ENCODE assay signal across 23 cellular contexts in genomic region chr1:220221670-220222069, GRCh38. TPM values are rescaled to one million over a fixed set of nuclear protein-coding genes. Genes with fewer than 3 reads are reported as not detected.
DNase-seq lines count a peak whose midpoint lies in the region; ATAC-seq, FAIRE-seq and TF ChIP-seq lines count a peak whose summit lies in the region.
"Had no signal": no experiment of that assay in that cellular context is flagged by ENCODE, and none has a peak within 500 bp of the region (broad histone marks: within the 10 kb centered on the region; RNA-seq: fewer than 3 reads in every experiment).

No MANE protein-coding gene starts in this region.

- H3K9me3 ChIP-seq in OCI-LY1 (ENCODE audit: low read length) (no peaks in the 10 kb centered on the region), HepG2 (ENCODE audit: low read length) (no peaks in the 10 kb centered on the region)
- H3K9me3 ChIP-seq: BE2C, Caco-2 had no signal

- no peaks in the 10 kb centered on the region for H3F3A ChIP-seq in OCI-LY1 (ENCODE audit: insufficient read depth, low read length)

- POLR2A ChIA-PET in HepG2 (lab: Yijun Ruan, JAX) = no interaction called here

- no peak for TF ChIP-seq RAD21 in HepG2 (CRISPR knock-in tag; IDR thresholded peaks at IDR 0.05)

- H3K27ac ChIP-seq in OCI-LY1 (ENCODE audit: low read depth, low read length, poor library complexity, severe bottlenecking) (peak overlapping the region; percentile 86), HepG2 (ENCODE audit: extremely low read length, insufficient read depth, low read length) (no peak overlapping the region)
- H3K27ac ChIP-seq: KMS-11 had no signal

- CTCF ChIA-PET in HepG2 (lab: Yijun Ruan, JAX; ENCODE audit: low intra/inter-chr PET ratio, low total read pairs) = no interaction called here

- no TSS peak for BruUV-seq in HepG2 (replicated peaks; lab: Mats Ljungman, UMichigan)

- ATAC-seq in GM21619 (IDR thresholded peaks at IDR 0.05; ENCODE audit: unreplicated experiment) (no peak), HepG2 (no peak)
- ATAC-seq: left cardiac atrium had no signal

- H3K9me2 ChIP-seq in OCI-LY1 (ENCODE audit: low read depth, low read length) = no peaks in the 10 kb centered on the region

- no peaks in the 10 kb centered on the region for H4K20me1 ChIP-seq in OCI-LY1 (ENCODE audit: insufficient read depth, low read length)
- H4K20me1 ChIP-seq in HepG2 (ENCODE audit: insufficient read depth, low read length) = 0 out of 2 replicates have a peak, but pooled peaks cover 3% of the 10 kb centered on the region

- no peaks in the 10 kb centered on the region for H3K27me3 ChIP-seq in OCI-LY1 (ENCODE audit: insufficient read depth, low read length)
- H3K27me3 ChIP-seq in HepG2 (ENCODE audit: control insufficient read depth in 1 of 2, insufficient read depth in 2 of 2, low read length in 2 of 2) = no peaks in the 10 kb centered on the region
- H3K27me3 ChIP-seq: BE2C had no signal

- TF ChIP-seq POLR2A in HepG2 (IDR thresholded peaks at IDR 0.05; ENCODE audit: insufficient read depth in 1 of 2, low read depth in 2 of 2, low read length in 2 of 2) = no peak

- DNase-seq in NCI-H2107 treated with DMSO at 0.1 percent for 48 hours (lab: John Stamatoyannopoulos, UW; ENCODE audit: unreplicated experiment) (peak; percentile 59), NCI-H2107 (lab: John Stamatoyannopoulos, UW) (no peak), NCI-H146 (lab: John Stamatoyannopoulos, UW) (peak; percentile 56), SHP77 treated with DMSO at 0.1 percent for 48 hours (lab: John Stamatoyannopoulos, UW) (no peak), NCI-H82 (lab: John Stamatoyannopoulos, UW) (no peak), HepG2 (ENCODE audit: low spot score) (no peak)
- DNase-seq: 8988T; activated CD4-positive, CD25-positive, alpha-beta regulatory T cell treated with anti-CD3 and anti-CD28 coated beads, Interleukin-2, amount 50 U/mL, for 72 hours; activated naive CD8-positive, alpha-beta T cell treated with anti-CD3 and anti-CD28 coated beads for 36 hours; BE2C; Caco-2; effector memory CD4-positive, alpha-beta T cell; GDM1; glutamatergic neuron; left cardiac atrium; NCI-H524 treated with DMSO at 0.1 percent for 48 hours; posterior cingulate gyrus; stimulated activated CD4-positive, alpha-beta T cell treated with anti-CD3 and anti-CD28 coated beads, Interleukin-1b, Interleukin-23, amount 100 ng/mL, for 48 hours; T-helper 9 cell had no signal

- H3K79me2 ChIP-seq in OCI-LY1 (ENCODE audit: insufficient read depth, low read length) = peaks cover 25% of the 10 kb centered on the region
- H3K79me2 ChIP-seq in HepG2 (ENCODE audit: insufficient read depth, low read length) = peaks cover 11% of the 10 kb centered on the region

- in situ Hi-C loops in HepG2 (cut with HindIII; ENCODE audit: extremely low pct_ligation_motif_present, low pct_unique_long_range_greater_than_20kb) = no loop called here

- no peak overlapping the region for H3K4me3 ChIP-seq in OCI-LY1 (ENCODE audit: low read depth, low read length, poor library complexity, severe bottlenecking)
- H3K4me3 ChIP-seq in HepG2 (replicated peaks in 1 of 3; ENCODE audit: insufficient read depth in 1 of 3, low read depth in 2 of 3, low read length in 3 of 3) = no peak overlapping the region

- H2AFZ ChIP-seq in OCI-LY1 (ENCODE audit: low read length) (no peak overlapping the region), HepG2 (ENCODE audit: low read length) (no peak overlapping the region)

- intact Hi-C loops in HepG2 (cut with micrococcal nuclease; ENCODE audit: unreplicated experiment) = loop anchor here (10.0 kb wide), 1 partner anchor 553 kb away; no protein-coding TSS in a partner anchor

- TF ChIP-seq CTCF in OCI-LY1 (IDR thresholded peaks at IDR 0.05; ENCODE audit: low read length) (no peak), HepG2 (CRISPR knock-in tag; IDR thresholded peaks at IDR 0.05) (no peak)

- TF ChIP-seq EP300 in HepG2 (IDR thresholded peaks at IDR 0.05; ENCODE audit: low read depth in 2 of 2, low read length in 2 of 2) (no peak), HepG2 (CRISPR knock-in tag; IDR thresholded peaks at IDR 0.05; ENCODE audit: borderline replicate concordance) (no peak)

- no peak for FAIRE-seq in HepG2 (lab: Jason Lieb, UNC)
- FAIRE-seq: RCC 7860 had no signal

- H3K4me2 ChIP-seq in OCI-LY1 (ENCODE audit: low read length) (no peak overlapping the region; the same call in 1 of the 2 replicates), HepG2 (ENCODE audit: low read depth, low read length) (no peak overlapping the region)
- H3K4me2 ChIP-seq: KMS-11 had no signal

- H3K9ac ChIP-seq in OCI-LY1 (ENCODE audit: low read length) (peak overlapping the region; percentile 19; the same call in 1 of the 2 replicates), HepG2 (ENCODE audit: insufficient read depth, low read depth, low read length) (no peak overlapping the region)
- H3K9ac ChIP-seq: KMS-11 had no signal

- WGBS in HepG2 (ENCODE audit: low lambda C conversion rate) = 98% methylated on average over 3 of the region's 3 CpGs

- H3K4me1 ChIP-seq in OCI-LY1 (ENCODE audit: insufficient read depth, low read length, severe bottlenecking) (peaks cover 55% of the 10 kb centered on the region), HepG2 (ENCODE audit: insufficient read depth, low read length) (peaks cover 15% of the 10 kb centered on the region)
- H3K4me1 ChIP-seq: BE2C, Caco-2 had no signal

- H3K36me3 ChIP-seq in OCI-LY1 (ENCODE audit: insufficient read depth, low read length) (peaks cover 19% of the 10 kb centered on the region), HepG2 (replicated peaks in 1 of 2; ENCODE audit: control insufficient read depth in 1 of 2, insufficient read depth in 2 of 2, low read length in 2 of 2) (0 out of 5 replicates have a peak, but pooled peaks cover 1 to 5% of the 10 kb centered on the region in 2 experiments)
- H3K36me3 ChIP-seq: BE2C had no signal

TF ChIP-seq in HepG2, 621 proteins besides CTCF, POLR2A, EP300 and RAD21:
- TF ChIP-seq ARNT (IDR thresholded peaks at IDR 0.05) (no peak), MLLT10 (CRISPR knock-in tag; IDR thresholded peaks at IDR 0.05) (no peak), DNMT1 (CRISPR knock-in tag; IDR thresholded peaks at IDR 0.05) (no peak), TEAD3 (CRISPR knock-in tag; optimal IDR thresholded peaks at IDR 0.05; ENCODE audit: borderline replicate concordance) (no peak), HIVEP1 (CRISPR knock-in tag; IDR thresholded peaks at IDR 0.05) (no peak), NFYB (CRISPR knock-in tag; IDR thresholded peaks at IDR 0.05) (no peak), SIN3B (IDR thresholded peaks at IDR 0.05; ENCODE audit: low read length) (no peak), ZNF878 (CRISPR knock-in tag; IDR thresholded peaks at IDR 0.05) (no peak), CBX1 (IDR thresholded peaks at IDR 0.05; ENCODE audit: low read depth) (no peak), ZNF557 (CRISPR knock-in tag; IDR thresholded peaks at IDR 0.05) (no peak), ZNF597 (CRISPR knock-in tag; IDR thresholded peaks at IDR 0.05) (no peak), ZNF704 (CRISPR knock-in tag; IDR thresholded peaks at IDR 0.05; ENCODE audit: borderline replicate concordance) (no peak)

RNA-seq across cellular contexts. Expression of gene RAB3GAP2, which starts 50.6 kb away (rescaled TPM):
- total RNA-seq in HepG2 (2016; rRNA removed; fragmentation: Illumina TruSeq; extraction: Trizol) = 25.0 and 34.2 TPM in 2 replicates
- 3.0 and 4.3 TPM in 2 replicates for total RNA-seq in HepG2 (2016; cell fraction: cytosol; rRNA removed; fragmentation: Illumina TruSeq; extraction: Trizol; ENCODE audit: low read depth)
- 23.7 and 27.2 TPM in 2 replicates for total RNA-seq in HepG2 (2016; cell fraction: insoluble cytoplasmic fraction; rRNA removed; fragmentation: Illumina TruSeq; extraction: Trizol)
- total RNA-seq in HepG2 (2016; cell fraction: membrane; rRNA removed; fragmentation: Illumina TruSeq; extraction: Trizol) = 7.6 and 8.8 TPM in 2 replicates
- total RNA-seq in HepG2 (2016; cell fraction: nucleus; rRNA removed; fragmentation: Illumina TruSeq; extraction: Trizol) = 32.3 and 37.1 TPM in 2 replicates
- polyA plus RNA-seq in HepG2 (2011; rRNA removed) = 16.2 and 22.6 TPM in 2 replicates
- polyA plus RNA-seq in HepG2 (2011; cell fraction: cytosol; rRNA removed) = 7.8 and 9.2 TPM in 2 replicates
- polyA plus RNA-seq in HepG2 (2011; cell fraction: nucleus; rRNA removed) = 18.5 and 18.9 TPM in 2 replicates
- 14.1 and 15.5 TPM in 2 replicates for polyA plus RNA-seq in HepG2 (2012)
- polyA plus RNA-seq in HepG2 (2016; cell fraction: cytosol; fragmentation: Illumina TruSeq; extraction: Trizol; ENCODE audit: low read depth) = 0.96 and 1.1 TPM in 2 replicates
- polyA plus RNA-seq in HepG2 (2016; cell fraction: insoluble cytoplasmic fraction; fragmentation: Illumina TruSeq; extraction: Trizol; ENCODE audit: low read depth) = 13.9 and 14.7 TPM in 2 replicates
- 2.2 and 2.5 TPM in 2 replicates for polyA plus RNA-seq in HepG2 (2016; cell fraction: membrane; fragmentation: Illumina TruSeq; extraction: Trizol; ENCODE audit: low read depth)
- 29.6 and 30.6 TPM in 2 replicates for polyA plus RNA-seq in HepG2 (2016; cell fraction: nucleus; fragmentation: Illumina TruSeq; extraction: Trizol; ENCODE audit: insufficient read depth, low read depth)
- polyA minus RNA-seq in HepG2 (2011; rRNA and poly(A)+ RNA removed; ENCODE audit: low replicate concordance) = 66.6 and 87.3 TPM in 2 replicates
- 24.9 and 27.7 TPM in 2 replicates for polyA minus RNA-seq in HepG2 (2011; cell fraction: cytosol; rRNA and poly(A)+ RNA removed)
- 47.5 and 55.6 TPM in 2 replicates for polyA minus RNA-seq in HepG2 (2011; cell fraction: nucleus; rRNA and poly(A)+ RNA removed)

Comparison
In these comparisons a context has a peak if more than half of its experiments do, and no peak if none do; other contexts are left out.
1. DNase-seq: peak in NCI-H2107 treated with DMSO at 0.1 percent for 48 hours (single experiment) and NCI-H146 (single experiment); none in NCI-H2107 (single experiment), SHP77 treated with DMSO at 0.1 percent for 48 hours (single experiment), NCI-H82 (single experiment) and HepG2 (single experiment).